In genomic region chr3:16066975-16067374, GRCh38 we compare ENCODE assay signal across 1 cellular context.
TF ChIP-seq lines count a peak whose summit lies in the region.

No MANE protein-coding gene starts in this region.

TF ChIP-seq in SK-N-SH, 30 proteins besides CTCF, POLR2A, EP300 and RAD21 (continued from another document):
- no peak for TF ChIP-seq SMC3 (IDR thresholded peaks at IDR 0.05; ENCODE audit: low read depth, low read length)
- no peak for TF ChIP-seq FOXM1 (IDR thresholded peaks at IDR 0.05; ENCODE audit: low read depth)
- no peak for TF ChIP-seq RXRA (IDR thresholded peaks at IDR 0.05; ENCODE audit: borderline replicate concordance, low read depth)
- 0 out of 2 replicates have a peak, but pooled peaks have one; percentile 2 for TF ChIP-seq JUND (IDR thresholded peaks at IDR 0.05)
- 0 out of 2 replicates have a peak, but pooled peaks have one; percentile 10 for TF ChIP-seq MAX (IDR thresholded peaks at IDR 0.05; ENCODE audit: low read depth)
- no peak for TF ChIP-seq YY1 (IDR thresholded peaks at IDR 0.05; ENCODE audit: low read depth)
- no peak for TF ChIP-seq GATA2 (CRISPR knock-in tag; IDR thresholded peaks at IDR 0.05)
- TF ChIP-seq SIN3A (IDR thresholded peaks at IDR 0.05; ENCODE audit: borderline replicate concordance, low read depth, low read length): no peak
- TF ChIP-seq FOSL2 (IDR thresholded peaks at IDR 0.05; ENCODE audit: borderline replicate concordance, low read depth): peak; percentile 29; the same call in 1 of the 2 replicates
